In genomic region chr3:177942911-177943310, GRCh38 we compare ENCODE assay signal across 22 cellular contexts.
"Had no signal": no experiment of that assay in that cellular context is flagged by ENCODE, and none has a peak within 500 bp of the region (broad histone marks: within the 10 kb centered on the region; RNA-seq: fewer than 3 reads in every experiment).

No MANE protein-coding gene starts in this region.

- ATAC-seq: Panc1, PC-3, SK-N-SH treated with all-trans-retinoic acid at 6 μM for 48 hours had no signal

- H3K36me3 ChIP-seq: SJCRH30 had no signal

- H3K9me3 ChIP-seq: SJCRH30 had no signal

- H3K4me3 ChIP-seq: SJCRH30 had no signal

- H3K27ac ChIP-seq: RWPE1, SJCRH30 had no signal

- H3K27me3 ChIP-seq: SJCRH30 had no signal

- DNase-seq: IMR-90, Karpas-422, KG1, MM.1S, NCI-H1092 treated with DMSO at 0.1 percent for 48 hours, NCI-H1436, NCI-H187, NCI-H2029, NCI-H2081 treated with DMSO at 0.1 percent for 48 hours, NCI-H2171, NCI-H226, NCI-H446, NCI-H510A, NCI-H524 treated with DMSO at 0.1 percent for 48 hours, NCI-H69, NCI-H774, PC-3, SHP77 treated with DMSO at 0.1 percent for 48 hours, SJCRH30 had no signal
